In the genomic region with DNA sequence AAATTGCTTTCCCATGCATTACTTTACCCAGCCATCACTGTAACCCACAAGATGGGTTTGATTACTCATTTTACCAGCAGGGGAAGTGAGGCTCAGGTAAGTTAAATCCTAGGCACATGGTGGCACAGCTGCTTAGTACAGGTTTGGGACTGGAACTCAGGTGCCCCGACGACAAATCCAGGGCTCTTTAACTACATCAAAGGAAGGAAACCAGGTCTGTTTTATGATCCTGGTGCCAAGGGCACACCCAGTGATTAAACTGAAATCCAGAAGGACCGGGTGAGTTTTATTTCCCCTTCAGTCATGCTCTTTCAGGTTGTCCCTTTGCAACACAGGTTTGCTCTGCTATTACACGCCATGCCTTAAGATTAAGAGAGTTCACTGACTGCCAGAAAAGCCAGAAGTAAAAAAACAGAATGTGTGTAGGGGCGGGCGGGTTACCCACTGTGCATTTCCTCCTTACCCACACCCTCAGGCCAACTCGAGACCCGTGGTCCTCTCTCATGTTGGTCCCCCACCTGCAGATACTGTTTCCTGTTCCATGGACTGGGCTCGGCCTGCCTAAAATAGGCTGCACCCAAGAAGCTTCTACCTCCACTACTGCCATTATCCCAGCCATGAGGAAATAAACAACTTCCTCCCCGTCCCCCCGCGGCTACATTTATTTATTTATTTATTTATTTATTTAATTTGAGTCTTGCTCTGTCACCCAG, we compare ENCODE assay signal across 1 cellular context.
TF ChIP-seq lines count a peak whose summit lies in the region.

No MANE protein-coding gene starts in this region.

TF ChIP-seq in HCT116, 20 proteins besides CTCF, POLR2A, EP300 and RAD21 (continued from another document):
- no peak for TF ChIP-seq SIN3A (IDR thresholded peaks at IDR 0.05; ENCODE audit: low read depth)
- TF ChIP-seq CBX3 (IDR thresholded peaks at IDR 0.05; ENCODE audit: low read depth): 0 out of 2 replicates have a peak, but pooled peaks have one; percentile 40
- TF ChIP-seq, protein P1, sequence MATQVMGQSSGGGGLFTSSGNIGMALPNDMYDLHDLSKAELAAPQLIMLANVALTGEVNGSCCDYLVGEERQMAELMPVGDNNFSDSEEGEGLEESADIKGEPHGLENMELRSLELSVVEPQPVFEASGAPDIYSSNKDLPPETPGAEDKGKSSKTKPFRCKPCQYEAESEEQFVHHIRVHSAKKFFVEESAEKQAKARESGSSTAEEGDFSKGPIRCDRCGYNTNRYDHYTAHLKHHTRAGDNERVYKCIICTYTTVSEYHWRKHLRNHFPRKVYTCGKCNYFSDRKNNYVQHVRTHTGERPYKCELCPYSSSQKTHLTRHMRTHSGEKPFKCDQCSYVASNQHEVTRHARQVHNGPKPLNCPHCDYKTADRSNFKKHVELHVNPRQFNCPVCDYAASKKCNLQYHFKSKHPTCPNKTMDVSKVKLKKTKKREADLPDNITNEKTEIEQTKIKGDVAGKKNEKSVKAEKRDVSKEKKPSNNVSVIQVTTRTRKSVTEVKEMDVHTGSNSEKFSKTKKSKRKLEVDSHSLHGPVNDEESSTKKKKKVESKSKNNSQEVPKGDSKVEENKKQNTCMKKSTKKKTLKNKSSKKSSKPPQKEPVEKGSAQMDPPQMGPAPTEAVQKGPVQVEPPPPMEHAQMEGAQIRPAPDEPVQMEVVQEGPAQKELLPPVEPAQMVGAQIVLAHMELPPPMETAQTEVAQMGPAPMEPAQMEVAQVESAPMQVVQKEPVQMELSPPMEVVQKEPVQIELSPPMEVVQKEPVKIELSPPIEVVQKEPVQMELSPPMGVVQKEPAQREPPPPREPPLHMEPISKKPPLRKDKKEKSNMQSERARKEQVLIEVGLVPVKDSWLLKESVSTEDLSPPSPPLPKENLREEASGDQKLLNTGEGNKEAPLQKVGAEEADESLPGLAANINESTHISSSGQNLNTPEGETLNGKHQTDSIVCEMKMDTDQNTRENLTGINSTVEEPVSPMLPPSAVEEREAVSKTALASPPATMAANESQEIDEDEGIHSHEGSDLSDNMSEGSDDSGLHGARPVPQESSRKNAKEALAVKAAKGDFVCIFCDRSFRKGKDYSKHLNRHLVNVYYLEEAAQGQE (IDR thresholded peaks at IDR 0.05; ENCODE audit: low read depth): no peak
- no peak for TF ChIP-seq EZH2 (IDR thresholded peaks at IDR 0.05)
- no peak for TF ChIP-seq JUND (IDR thresholded peaks at IDR 0.05)
- no peak for TF ChIP-seq SP1 (IDR thresholded peaks at IDR 0.05; ENCODE audit: low read depth)
- TF ChIP-seq, protein P2, sequence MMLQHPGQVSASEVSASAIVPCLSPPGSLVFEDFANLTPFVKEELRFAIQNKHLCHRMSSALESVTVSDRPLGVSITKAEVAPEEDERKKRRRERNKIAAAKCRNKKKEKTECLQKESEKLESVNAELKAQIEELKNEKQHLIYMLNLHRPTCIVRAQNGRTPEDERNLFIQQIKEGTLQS (IDR thresholded peaks at IDR 0.05): no peak
